ENCODE assay signal across 13 cellular contexts in the genomic region with DNA sequence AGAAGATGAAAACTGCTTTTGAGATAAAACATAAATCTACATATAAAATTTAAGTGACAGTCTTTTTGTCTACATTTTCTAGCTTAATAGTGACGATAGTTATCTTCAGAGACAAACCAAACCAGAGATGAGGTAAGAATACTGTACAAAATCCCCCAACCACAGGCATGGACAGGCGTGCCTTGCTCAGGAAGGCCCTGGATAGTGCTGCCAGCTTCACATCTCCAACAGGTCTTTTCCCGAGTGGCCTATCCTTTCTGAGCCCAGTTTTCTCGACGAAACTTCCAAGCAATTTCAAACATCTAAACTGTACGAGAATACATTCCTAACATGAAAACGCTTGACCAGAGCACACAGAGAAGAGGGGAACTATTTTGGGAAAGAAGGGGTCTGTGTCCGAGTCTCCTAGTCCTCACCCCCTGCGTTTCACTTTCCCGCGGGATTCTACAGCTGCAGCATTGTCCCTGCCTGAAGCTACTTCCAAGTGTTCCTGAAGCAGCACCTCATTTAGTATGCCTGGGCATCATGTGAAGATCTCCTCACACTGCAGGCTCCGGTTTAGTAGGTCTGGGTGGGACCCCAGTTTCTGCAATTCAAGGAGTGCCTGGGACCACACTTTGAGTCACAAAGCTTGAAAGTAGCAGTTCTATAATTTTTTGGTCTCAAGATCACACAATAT. TPM values are rescaled to one million over a fixed set of nuclear protein-coding genes. Genes with fewer than 3 reads are reported as not detected.
DNase-seq lines count a peak whose midpoint lies in the region; ATAC-seq, FAIRE-seq and TF ChIP-seq lines count a peak whose summit lies in the region.
"Had no signal": no experiment of that assay in that cellular context is flagged by ENCODE, and none has a peak within 500 bp of the region (broad histone marks: within the 10 kb centered on the region; RNA-seq: fewer than 3 reads in every experiment).

No MANE protein-coding gene starts in this region.

- peaks cover 6 to 20% of the 10 kb centered on the region in 2 experiments for H3K36me3 ChIP-seq in keratinocyte (ENCODE audit: control insufficient read depth in 2 of 2, extremely low read depth in 1 of 2, insufficient read depth in 2 of 2, low read length in 2 of 2)

- H3K27ac ChIP-seq in H9 (ENCODE audit: insufficient read length, low read depth, low read length) (no peak overlapping the region), keratinocyte (ENCODE audit: control insufficient read depth, insufficient read depth, low read length) (peak overlapping the region; percentile 55)

- no peak overlapping the region for H2BK5ac ChIP-seq in H9 (ENCODE audit: insufficient read length, low read length)

- H3K9me3 Mint-ChIP-seq in H9: no peaks in the 10 kb centered on the region
- no peaks in the 10 kb centered on the region for H3K9me3 Mint-ChIP-seq in brain
- H3K9me3 Mint-ChIP-seq in stimulated activated naive B cell treated with anti-CD40 and anti-IgM and Interleukin-4, amounts not matched to agents 10 μg/mL and 1 μg/mL and 100 μg/mL, for 72 hours: no peaks in the 10 kb centered on the region

- H3K14ac ChIP-seq in H9 (ENCODE audit: insufficient read depth, low read length): no peak overlapping the region

- no peaks in the 10 kb centered on the region for H3K79me1 ChIP-seq in H9 (ENCODE audit: insufficient read depth, low read depth, low read length, poor library complexity, severe bottlenecking)

- H3K18ac ChIP-seq in H9 (ENCODE audit: insufficient read length, low read depth, low read length): no peak overlapping the region

- no peak overlapping the region for H3K4ac ChIP-seq in H9 (ENCODE audit: low read depth, low read length)

- H2AK5ac ChIP-seq in H9 (ENCODE audit: insufficient read length, low read length): no peak overlapping the region

- dilution Hi-C loops in keratinocyte (cut with MboI; ENCODE audit: extremely low pct_ligation_motif_present, low sequenced_read_pairs): no loop called here

- no peak for ATAC-seq in stimulated activated naive B cell treated with anti-CD40 and anti-IgM and Interleukin-4, amounts not matched to agents 10 μg/mL and 1 μg/mL and 100 μg/mL, for 72 hours (replicated peaks)

- H4K20me1 ChIP-seq in H9 (ENCODE audit: control insufficient read depth, insufficient read depth, insufficient read length): no peaks in the 10 kb centered on the region
- no peaks in the 10 kb centered on the region for H4K20me1 ChIP-seq in keratinocyte (ENCODE audit: control insufficient read depth, extremely low read depth, insufficient read depth, low read length)

- H3K9me3 ChIP-seq in H9 (ENCODE audit: control insufficient read depth, low read depth, low read length) (no peaks in the 10 kb centered on the region), keratinocyte (ENCODE audit: control insufficient read depth, low read depth, low read length) (no peaks in the 10 kb centered on the region)

- DNase-seq in H9: no peak
- no peak for DNase-seq in keratinocyte (ENCODE audit: low read depth, low spot score)
- DNase-seq in stimulated activated naive B cell treated with anti-CD40 and anti-IgM and Interleukin-4, amounts not matched to agents 10 μg/mL and 1 μg/mL and 100 μg/mL, for 72 hours: no peak
- no peak for DNase-seq in kidney tubule cell (ENCODE audit: low spot score)
- no peak for DNase-seq in stimulated activated naive CD4-positive, alpha-beta T cell treated with Interleukin-2 at 50 U/mL for 16 hours (lab: John Stamatoyannopoulos, UW)
- DNase-seq in activated CD4-positive, alpha-beta T cell treated with anti-CD3 and anti-CD28 coated beads for 4 hours: no peak
- DNase-seq in activated CD4-positive, alpha-beta T cell treated with anti-CD3 and anti-CD28 coated beads for 1 hour: no peak
- DNase-seq: activated CD4-positive, alpha-beta T cell treated with anti-CD3 and anti-CD28 coated beads, Interleukin-2, amount 50 U/mL, for 48 hours; aorta; foreskin melanocyte; KBM-7; mesendoderm had no signal

- no peak overlapping the region for H2BK120ac ChIP-seq in H9 (ENCODE audit: low read depth, low read length, poor library complexity, severe bottlenecking)

- H4K91ac ChIP-seq in H9 (ENCODE audit: insufficient read length, low read depth, low read length): no peak overlapping the region

- H3K4me3 ChIP-seq in keratinocyte (ENCODE audit: control insufficient read depth in 2 of 3, extremely low read depth in 1 of 3, insufficient read depth in 2 of 3, low read depth in 1 of 3, low read length in 3 of 3): no peak overlapping the region

- H2BK15ac ChIP-seq in H9 (ENCODE audit: low read depth, low read length): no peak overlapping the region

- no peaks in the 10 kb centered on the region for H3K9me1 ChIP-seq in keratinocyte (ENCODE audit: control insufficient read depth, extremely low read depth, insufficient read depth, low read length)

- no peak overlapping the region for H4K8ac ChIP-seq in H9 (replicated peaks; ENCODE audit: insufficient read length, low read depth, low read length)

- no peak for FAIRE-seq in keratinocyte (lab: Jason Lieb, UNC)

- H3K27me3 Mint-ChIP-seq in H9 (ENCODE audit: low read depth) (no peaks in the 10 kb centered on the region), brain (no peaks in the 10 kb centered on the region)
- H3K27me3 Mint-ChIP-seq in stimulated activated naive B cell treated with anti-CD40 and anti-IgM and Interleukin-4, amounts not matched to agents 10 μg/mL and 1 μg/mL and 100 μg/mL, for 72 hours: no peaks in the 10 kb centered on the region

- no peak overlapping the region for H3K9ac ChIP-seq in H9 (ENCODE audit: extremely low read depth, insufficient read length, low read length)
- no peak overlapping the region for H3K9ac ChIP-seq in keratinocyte (ENCODE audit: control insufficient read depth, extremely low read depth, insufficient read depth, low read length)

- no peak for TF ChIP-seq CTCF in H9 (conservative IDR thresholded peaks at IDR 0.05)
- no peak for TF ChIP-seq CTCF in brain (conservative IDR thresholded peaks at IDR 0.05)
- no peak for TF ChIP-seq CTCF in keratinocyte (optimal IDR thresholded peaks at IDR 0.05 in 1 of 3, IDR thresholded peaks at IDR 0.05 in 1 of 3, conservative IDR thresholded peaks at IDR 0.05 in 1 of 3; ENCODE audit: extremely low read depth in 1 of 3, insufficient read depth in 2 of 3, low read length in 3 of 3)

- no CpG with 5 or more reads among the region's 12 CpGs for WGBS in H9 (ENCODE audit: extremely low coverage, insufficient read length, low lambda C conversion rate)

- H3K56ac ChIP-seq in H9 (ENCODE audit: insufficient read length, low read depth, low read length): no peak overlapping the region

- H3K4me1 Mint-ChIP-seq in H9 (peaks cover 10 to 12% of the 10 kb centered on the region in 2 experiments; a peak in 2 of 4 replicates), brain (peaks cover 81% of the 10 kb centered on the region)
- H3K4me1 Mint-ChIP-seq in stimulated activated naive B cell treated with anti-CD40 and anti-IgM and Interleukin-4, amounts not matched to agents 10 μg/mL and 1 μg/mL and 100 μg/mL, for 72 hours: peaks cover 36 to 77% of the 10 kb centered on the region in 2 donors

- H3K4me3 Mint-ChIP-seq in H9 (no peak overlapping the region), brain (peak overlapping the region in 3 of 5 experiments; percentile 37 to 78 (median 57))
- H3K4me3 Mint-ChIP-seq in stimulated activated naive B cell treated with anti-CD40 and anti-IgM and Interleukin-4, amounts not matched to agents 10 μg/mL and 1 μg/mL and 100 μg/mL, for 72 hours: no peak overlapping the region

- H2AFZ ChIP-seq in H9 (ENCODE audit: low read length): no peak overlapping the region
- no peak overlapping the region for H2AFZ ChIP-seq in keratinocyte (ENCODE audit: control insufficient read depth, low read length)

- H3K79me2 ChIP-seq in H9 (ENCODE audit: insufficient read depth, low read length) (peaks cover 4% of the 10 kb centered on the region; the same call in 1 of the 2 replicates), keratinocyte (ENCODE audit: control insufficient read depth, insufficient read depth, low read length) (peaks cover 77% of the 10 kb centered on the region)

- H2BK12ac ChIP-seq in H9 (ENCODE audit: insufficient read length, low read depth, low read length): no peak overlapping the region

- H3K27me3 ChIP-seq in H9 (ENCODE audit: insufficient read depth, low read length): no peaks in the 10 kb centered on the region
- H3K27me3 ChIP-seq in keratinocyte (ENCODE audit: control insufficient read depth, extremely low read depth, insufficient read depth, low read length): no peaks in the 10 kb centered on the region

- H3K4me2 ChIP-seq in H9 (ENCODE audit: insufficient read depth, insufficient read length, low read length) (no peak overlapping the region), keratinocyte (ENCODE audit: control insufficient read depth, extremely low read depth, insufficient read depth, low read depth, low read length) (no peak overlapping the region)

- H3K27ac Mint-ChIP-seq in H9 (peak overlapping the region; percentile 49 to 79 (median 52); a peak in 5 of 7 replicates), brain (peak overlapping the region; percentile 29 to 95 (median 80))
- H3K27ac Mint-ChIP-seq in stimulated activated naive B cell treated with anti-CD40 and anti-IgM and Interleukin-4, amounts not matched to agents 10 μg/mL and 1 μg/mL and 100 μg/mL, for 72 hours: peak overlapping the region; percentile 1

- no peak overlapping the region for H2BK20ac ChIP-seq in H9 (ENCODE audit: low read depth, low read length, poor library complexity, severe bottlenecking)

- peaks cover 7 to 34% (median 20%) of the 10 kb centered on the region in 3 experiments; a peak in 6 of 7 replicates for H3K36me3 Mint-ChIP-seq in H9 (ENCODE audit: insufficient read depth in 1 of 3, low read depth in 3 of 3)
- H3K36me3 Mint-ChIP-seq in brain: peaks cover 56% of the 10 kb centered on the region
- H3K36me3 Mint-ChIP-seq in stimulated activated naive B cell treated with anti-CD40 and anti-IgM and Interleukin-4, amounts not matched to agents 10 μg/mL and 1 μg/mL and 100 μg/mL, for 72 hours: peaks cover 42 to 62% of the 10 kb centered on the region in 2 donors

- no peaks in the 10 kb centered on the region for H3K23me2 ChIP-seq in H9 (ENCODE audit: insufficient read length, low read depth, low read length, poor library complexity, severe bottlenecking)

- no peak overlapping the region for H3T11ph ChIP-seq in H9 (ENCODE audit: low read length)

- H3K23ac ChIP-seq in H9 (ENCODE audit: insufficient read length, low read depth, low read length): no peak overlapping the region

- no peaks in the 10 kb centered on the region for H3K4me1 ChIP-seq in H9 (ENCODE audit: insufficient read depth, low read length)
- H3K4me1 ChIP-seq in keratinocyte (ENCODE audit: control insufficient read depth, extremely low read depth, insufficient read depth, low read length): peaks cover 28% of the 10 kb centered on the region

- no peak overlapping the region for H4K5ac ChIP-seq in H9 (ENCODE audit: insufficient read length, low read depth, low read length)

RNA-seq across cellular contexts. Expression of a gene that starts 37.8 kb away (rescaled TPM):
- total RNA-seq in H9 (2021): 52.2 and 57.4 TPM in 2 replicates
- polyA plus RNA-seq in brain (ENCODE audit: insufficient read depth, low read depth, low replicate concordance): 24.1 TPM
- 23.6 to 38.9 TPM (median 27.3 TPM) in 3 replicates for polyA plus RNA-seq in keratinocyte
- 12.4 TPM for polyA plus RNA-seq in keratinocyte (2011; ENCODE audit: low read depth)
- 19.1 and 39.8 TPM in 2 replicates for polyA plus RNA-seq in keratinocyte (2011; cell fraction: cytosol; rRNA removed)
- polyA plus RNA-seq in keratinocyte (2011; cell fraction: nucleus; rRNA removed): 16.0 and 23.5 TPM in 2 replicates
- 20.7 and 23.7 TPM in 2 replicates for polyA plus RNA-seq in keratinocyte (2012; ENCODE audit: low replicate concordance)
- 13.7 to 58.7 TPM (median 32.2 TPM) in 3 replicates for polyA minus RNA-seq in keratinocyte
- 26.9 TPM for polyA minus RNA-seq in keratinocyte (2011; cell fraction: cytosol; rRNA and poly(A)+ RNA removed)
- polyA minus RNA-seq in keratinocyte (2011; cell fraction: nucleus; rRNA and poly(A)+ RNA removed): 18.5 and 31.6 TPM in 2 replicates

Comparison
In these comparisons a context has a peak if more than half of its experiments do, and no peak if none do; other contexts are left out.
1. H3K27ac Mint-ChIP-seq: peak in every context shown above with its lines; median percentile 80 in brain; 52 in H9; 1 in stimulated activated naive B cell treated with anti-CD40 and anti-IgM and Interleukin-4, amounts not matched to agents 10 μg/mL and 1 μg/mL and 100 μg/mL, for 72 hours.
2. H3K4me3 Mint-ChIP-seq: peak in brain (3 of 5); none in H9 (0 of 2) and stimulated activated naive B cell treated with anti-CD40 and anti-IgM and Interleukin-4, amounts not matched to agents 10 μg/mL and 1 μg/mL and 100 μg/mL, for 72 hours (0 of 2).